Comparison of ENCODE assay signal across 9 cellular contexts in genomic region chr4:109921384-109921808, GRCh38. TPM values are rescaled to one million over a fixed set of nuclear protein-coding genes. Genes with fewer than 3 reads are reported as not detected.
A peak's percentile ranks its signal among the peaks of the same experiment; 100 is the strongest.
DNase-seq lines count a peak whose midpoint lies in the region; ATAC-seq and TF ChIP-seq lines count a peak whose summit lies in the region.
"Had no signal": no experiment of that assay in that cellular context is flagged by ENCODE, and none has a peak within 500 bp of the region (broad histone marks: within the 10 kb centered on the region; RNA-seq: fewer than 3 reads in every experiment).

No MANE protein-coding gene starts in this region.

- no peak overlapping the region for H3K9ac ChIP-seq in H9 (ENCODE audit: extremely low read depth, insufficient read length, low read length)

- H3K4me2 ChIP-seq in H9 (ENCODE audit: insufficient read depth, insufficient read length, low read length): no peak overlapping the region

- no peaks in the 10 kb centered on the region for H3K36me3 Mint-ChIP-seq in H9 (ENCODE audit: insufficient read depth in 1 of 3, low read depth in 3 of 3)
- H3K36me3 Mint-ChIP-seq in activated naive CD8-positive, alpha-beta T cell treated with anti-CD3 and anti-CD28 coated beads, Interleukin-2, amount 50 U/mL, for 24 hours (ENCODE audit: low read depth): no peaks in the 10 kb centered on the region

- H2BK20ac ChIP-seq in H9 (ENCODE audit: low read depth, low read length, poor library complexity, severe bottlenecking): peak overlapping the region; percentile 83

- H2BK5ac ChIP-seq in H9 (ENCODE audit: insufficient read length, low read length): no peak overlapping the region

- H3K27ac ChIP-seq in H9 (ENCODE audit: insufficient read length, low read depth, low read length) (no peak overlapping the region), SJCRH30 (no peak overlapping the region), foreskin keratinocyte (no peak overlapping the region), substantia nigra (ENCODE audit: low read depth, low read length, poor library complexity, severe bottlenecking) (no peak overlapping the region)
- H3K27ac ChIP-seq: tibial artery had no signal

- TF ChIP-seq CTCF in H9 (conservative IDR thresholded peaks at IDR 0.05) (no peak), foreskin keratinocyte (conservative IDR thresholded peaks at IDR 0.05) (no peak)

- no peak overlapping the region for H2AK5ac ChIP-seq in H9 (ENCODE audit: insufficient read length, low read length)

- H3K79me2 ChIP-seq in H9 (ENCODE audit: insufficient read depth, low read length): no peaks in the 10 kb centered on the region

- no peak overlapping the region for H3K56ac ChIP-seq in H9 (ENCODE audit: insufficient read length, low read depth, low read length)

- no peak overlapping the region for H3K18ac ChIP-seq in H9 (ENCODE audit: insufficient read length, low read depth, low read length)

- H3K9me3 Mint-ChIP-seq in H9: no peaks in the 10 kb centered on the region
- no peaks in the 10 kb centered on the region for H3K9me3 Mint-ChIP-seq in activated naive CD8-positive, alpha-beta T cell treated with anti-CD3 and anti-CD28 coated beads, Interleukin-2, amount 50 U/mL, for 24 hours

- no peaks in the 10 kb centered on the region for H3K79me1 ChIP-seq in H9 (ENCODE audit: insufficient read depth, low read depth, low read length, poor library complexity, severe bottlenecking)

- no peak overlapping the region for H3K4ac ChIP-seq in H9 (ENCODE audit: low read depth, low read length)

- no peak overlapping the region for H4K5ac ChIP-seq in H9 (ENCODE audit: insufficient read length, low read depth, low read length)

- H3K9me3 ChIP-seq in H9 (ENCODE audit: control insufficient read depth, low read depth, low read length) (no peaks in the 10 kb centered on the region), SJCRH30 (replicated peaks) (no peaks in the 10 kb centered on the region)
- H3K9me3 ChIP-seq: tibial artery had no signal

- no peak overlapping the region for H3K23ac ChIP-seq in H9 (ENCODE audit: insufficient read length, low read depth, low read length)

- no peak overlapping the region for H2BK15ac ChIP-seq in H9 (ENCODE audit: low read depth, low read length)

- H4K20me1 ChIP-seq in H9 (ENCODE audit: control insufficient read depth, insufficient read depth, insufficient read length): no peaks in the 10 kb centered on the region

- H3K4me3 Mint-ChIP-seq in H9: no peak overlapping the region
- no peak overlapping the region for H3K4me3 Mint-ChIP-seq in activated naive CD8-positive, alpha-beta T cell treated with anti-CD3 and anti-CD28 coated beads, Interleukin-2, amount 50 U/mL, for 24 hours

- no peak overlapping the region for H4K91ac ChIP-seq in H9 (ENCODE audit: insufficient read length, low read depth, low read length)

- no peak overlapping the region for H3K4me3 ChIP-seq in SJCRH30
- H3K4me3 ChIP-seq: tibial artery had no signal

- H2BK12ac ChIP-seq in H9 (ENCODE audit: insufficient read length, low read depth, low read length): no peak overlapping the region

- DNase-seq in H9 (peak; percentile 37), SJCRH30 (peak; percentile 9 to 19), foreskin keratinocyte (peak; percentile 89 to 94), renal cortical epithelial cell (ENCODE audit: low read depth) (peak; percentile 99), substantia nigra (lab: John Stamatoyannopoulos, UW) (no peak)
- DNase-seq in activated naive CD8-positive, alpha-beta T cell treated with anti-CD3 and anti-CD28 coated beads, Interleukin-2, amount 50 U/mL, for 24 hours: no peak
- DNase-seq in activated effector memory CD4-positive, alpha-beta T cell treated with Interleukin-2 at 50 U/mL for 16 hours: no peak
- DNase-seq: NCI-H524 treated with DMSO at 0.1 percent for 48 hours, tibial artery had no signal

- H3T11ph ChIP-seq in H9 (ENCODE audit: low read length): no peak overlapping the region

- no peak overlapping the region for H4K8ac ChIP-seq in H9 (replicated peaks; ENCODE audit: insufficient read length, low read depth, low read length)

- no peak overlapping the region for H2AFZ ChIP-seq in H9 (ENCODE audit: low read length)

- no peaks in the 10 kb centered on the region for H3K23me2 ChIP-seq in H9 (ENCODE audit: insufficient read length, low read depth, low read length, poor library complexity, severe bottlenecking)

- peak overlapping the region in 2 of 3 experiments; percentile 46 to 53; a peak in 1 of 7 replicates for H3K27ac Mint-ChIP-seq in H9
- H3K27ac Mint-ChIP-seq in activated naive CD8-positive, alpha-beta T cell treated with anti-CD3 and anti-CD28 coated beads, Interleukin-2, amount 50 U/mL, for 24 hours: no peak overlapping the region

- H3K4me1 Mint-ChIP-seq in H9: peaks cover 15 to 18% of the 10 kb centered on the region in 2 experiments
- no peaks in the 10 kb centered on the region for H3K4me1 Mint-ChIP-seq in activated naive CD8-positive, alpha-beta T cell treated with anti-CD3 and anti-CD28 coated beads, Interleukin-2, amount 50 U/mL, for 24 hours

- H3K4me1 ChIP-seq in H9 (ENCODE audit: insufficient read depth, low read length): peaks cover 7% of the 10 kb centered on the region; the same call in 1 of the 2 replicates
- H3K4me1 ChIP-seq in SJCRH30: no peaks in the 10 kb centered on the region
- H3K4me1 ChIP-seq in foreskin keratinocyte: no peaks in the 10 kb centered on the region
- H3K4me1 ChIP-seq: tibial artery had no signal

- ATAC-seq in foreskin keratinocyte: peak; percentile 97
- no peak for ATAC-seq in activated naive CD8-positive, alpha-beta T cell treated with anti-CD3 and anti-CD28 coated beads, Interleukin-2, amount 50 U/mL, for 24 hours

- no peaks in the 10 kb centered on the region for H3K27me3 Mint-ChIP-seq in H9 (ENCODE audit: low read depth)
- peaks cover 2% of the 10 kb centered on the region for H3K27me3 Mint-ChIP-seq in activated naive CD8-positive, alpha-beta T cell treated with anti-CD3 and anti-CD28 coated beads, Interleukin-2, amount 50 U/mL, for 24 hours

- H3K27me3 ChIP-seq in H9 (ENCODE audit: insufficient read depth, low read length) (no peaks in the 10 kb centered on the region), SJCRH30 (no peaks in the 10 kb centered on the region), foreskin keratinocyte (no peaks in the 10 kb centered on the region)
- H3K27me3 ChIP-seq: tibial artery had no signal

- no peak overlapping the region for H2BK120ac ChIP-seq in H9 (ENCODE audit: low read depth, low read length, poor library complexity, severe bottlenecking)

- no peak overlapping the region for H3K14ac ChIP-seq in H9 (ENCODE audit: insufficient read depth, low read length)

- no CpG with 5 or more reads among the region's 1 CpG for WGBS in H9 (ENCODE audit: extremely low coverage, insufficient read length, low lambda C conversion rate)

- H3K36me3 ChIP-seq in SJCRH30: no peaks in the 10 kb centered on the region
- H3K36me3 ChIP-seq: tibial artery had no signal

RNA-seq across cellular contexts. Expression of gene EGF, which starts 8.7 kb away (rescaled TPM):
- 1.1 and 1.5 TPM in 2 replicates for total RNA-seq in H9 (2021)
- 0.06 TPM in 1 of 2 replicates, not detected in the other for total RNA-seq in SJCRH30 (2014; rRNA removed; shearing (Covaris generic))
- 0.60 and 1.1 TPM in 2 replicates for total RNA-seq in foreskin keratinocyte
- polyA plus RNA-seq in foreskin keratinocyte: 0.08 and 0.30 TPM in 2 replicates
- 0.65 and 1.7 TPM in 2 replicates for total RNA-seq in renal cortical epithelial cell

Comparison
In these comparisons a context has a peak if more than half of its experiments do, and no peak if none do; other contexts are left out.
1. DNase-seq: peak in H9 (single experiment), SJCRH30 (2 of 2), foreskin keratinocyte (2 of 2) and renal cortical epithelial cell (single experiment); none in activated naive CD8-positive, alpha-beta T cell treated with anti-CD3 and anti-CD28 coated beads, Interleukin-2, amount 50 U/mL, for 24 hours (single experiment), activated effector memory CD4-positive, alpha-beta T cell treated with Interleukin-2 at 50 U/mL for 16 hours (single experiment) and substantia nigra (0 of 49).